In genomic region chr1:51268675-51269033, GRCh38 we compare ENCODE assay signal across 9 cellular contexts. TPM values are rescaled to one million over a fixed set of nuclear protein-coding genes. Genes with fewer than 3 reads are reported as not detected.
A peak's percentile ranks its signal among the peaks of the same experiment; 100 is the strongest.
DNase-seq lines count a peak whose midpoint lies in the region; ATAC-seq and TF ChIP-seq lines count a peak whose summit lies in the region.
"Had no signal": no experiment of that assay in that cellular context is flagged by ENCODE, and none has a peak within 500 bp of the region (broad histone marks: within the 10 kb centered on the region; RNA-seq: fewer than 3 reads in every experiment).

No MANE protein-coding gene starts in this region.

- DNase-seq in adipocyte (ENCODE audit: low read depth) (peak; percentile 15), GM19240 (ENCODE audit: insufficient read length, low spot score) (no peak), NCI-H1417 treated with DMSO at 0.1 percent for 48 hours (lab: John Stamatoyannopoulos, UW) (no peak), germinal center (ENCODE audit: low spot score) (no peak), testis (no peak)
- DNase-seq: ovary had no signal

- ATAC-seq in GM18907 (IDR thresholded peaks at IDR 0.05; ENCODE audit: unreplicated experiment) (peak; percentile 24), HG02973 (IDR thresholded peaks at IDR 0.05; ENCODE audit: unreplicated experiment) (peak; percentile 27)

- peak overlapping the region; percentile 48 for H3K4me3 ChIP-seq in adipocyte (ENCODE audit: low read length)
- H3K4me3 ChIP-seq in neutrophil (ENCODE audit: low read depth in 1 of 2, low read length in 1 of 2) = no peak overlapping the region
- no peak overlapping the region for H3K4me3 ChIP-seq in testis
- H3K4me3 ChIP-seq: ovary had no signal

- intact Hi-C loops in testis (cut with DNase I; ENCODE audit: low total_unique reads) = no loop called here

- H3K36me3 ChIP-seq in adipocyte (ENCODE audit: control insufficient read depth, insufficient read depth, low read length, severe bottlenecking) (peaks cover 11% of the 10 kb centered on the region), neutrophil (peaks cover 33% of the 10 kb centered on the region), testis (ENCODE audit: low read depth, missing control alignments) (no peaks in the 10 kb centered on the region)
- H3K36me3 ChIP-seq: ovary had no signal

- no peaks in the 10 kb centered on the region for H3K9me3 ChIP-seq in adipocyte (ENCODE audit: control insufficient read depth, low read length)
- no peaks in the 10 kb centered on the region for H3K9me3 ChIP-seq in neutrophil
- H3K9me3 ChIP-seq in testis = no peaks in the 10 kb centered on the region
- H3K9me3 ChIP-seq: ovary had no signal

- no peak for TF ChIP-seq CTCF in neutrophil (IDR thresholded peaks at IDR 0.05)
- no peak for TF ChIP-seq CTCF in testis (IDR thresholded peaks at IDR 0.05)

- H3K4me1 ChIP-seq in adipocyte (ENCODE audit: control insufficient read depth, insufficient read depth, low read length) = peaks cover 72% of the 10 kb centered on the region
- peaks cover 27 to 29% of the 10 kb centered on the region in 2 experiments for H3K4me1 ChIP-seq in neutrophil (ENCODE audit: control insufficient read depth in 1 of 2, insufficient read depth in 1 of 2, low read depth in 1 of 2, low read length in 1 of 2)
- peaks cover 11% of the 10 kb centered on the region for H3K4me1 ChIP-seq in testis

- H3K9ac ChIP-seq in adipocyte (ENCODE audit: low read length) = peak overlapping the region; percentile 36

- WGBS in testis, 2 donors = 33 to 35% methylated on average over 2 of the region's 2 CpGs

- H3K27ac ChIP-seq in neutrophil (peak overlapping the region; percentile 54), testis (no peak overlapping the region)

- no peaks in the 10 kb centered on the region for H3K27me3 ChIP-seq in adipocyte (replicated peaks; ENCODE audit: control insufficient read depth, insufficient read depth, low read length)
- no peaks in the 10 kb centered on the region for H3K27me3 ChIP-seq in neutrophil
- no peaks in the 10 kb centered on the region for H3K27me3 ChIP-seq in testis
- H3K27me3 ChIP-seq: ovary had no signal

- no peak for TF ChIP-seq POLR2A in testis (IDR thresholded peaks at IDR 0.05)

RNA-seq across cellular contexts. Expression of gene RNF11, which starts 32.6 kb away (rescaled TPM):
- total RNA-seq in testis = 10 to 100 TPM; 59.8 to 89.7 TPM
- polyA plus RNA-seq in testis (ENCODE audit: insufficient read depth, low read depth, low replicate concordance) = 108 TPM
